8 cellular contexts compared by ENCODE assay signal in genomic region chr4:48779095-48779997, GRCh38. TPM values are rescaled to one million over a fixed set of nuclear protein-coding genes. Genes with fewer than 3 reads are reported as not detected.
A peak's percentile ranks its signal among the peaks of the same experiment; 100 is the strongest.
DNase-seq lines count a peak whose midpoint lies in the region; ATAC-seq and TF ChIP-seq lines count a peak whose summit lies in the region.

No MANE protein-coding gene starts in this region.

- TF ChIP-seq CTCF in HFFc6 (IDR thresholded peaks at IDR 0.05) (peak; percentile 38; the same call in 1 of the 2 replicates), right lobe of liver (IDR thresholded peaks at IDR 0.05) (peak in 1 of 4 donors; percentile 17)

- ATAC-seq in right lobe of liver, result peak; percentile 18 to 57 (median 42)

- no peaks in the 10 kb centered on the region; the same call in 1 of the 2 replicates for H3K27me3 Mint-ChIP-seq in HFFc6 (ENCODE audit: insufficient read depth)
- H3K27me3 Mint-ChIP-seq in dendritic cell treated with granulocyte-macrophage colony-stimulating factor and Interleukin-4, amounts not matched to agents 40 ng/mL and 50 ng/mL, for 4 days, result no peaks in the 10 kb centered on the region

- no peaks in the 10 kb centered on the region for H3K27me3 ChIP-seq in right lobe of liver

- H3K36me3 Mint-ChIP-seq in HFFc6 (ENCODE audit: low read depth), result no peaks in the 10 kb centered on the region
- peaks cover 15% of the 10 kb centered on the region for H3K36me3 Mint-ChIP-seq in dendritic cell treated with granulocyte-macrophage colony-stimulating factor and Interleukin-4, amounts not matched to agents 40 ng/mL and 50 ng/mL, for 4 days (ENCODE audit: low read depth)

- H3K36me3 ChIP-seq in right lobe of liver, result no peaks in the 10 kb centered on the region

- TF ChIP-seq POLR2A in right lobe of liver (IDR thresholded peaks at IDR 0.05), result peak; percentile 15

- H3K27ac Mint-ChIP-seq in HFFc6, result peak overlapping the region; percentile 97
- H3K27ac Mint-ChIP-seq in dendritic cell treated with granulocyte-macrophage colony-stimulating factor and Interleukin-4, amounts not matched to agents 40 ng/mL and 50 ng/mL, for 4 days, result peak overlapping the region; percentile 96

- DNase-seq in NCI-H345 treated with DMSO at 0.1 percent for 48 hours (lab: John Stamatoyannopoulos, UW; ENCODE audit: unreplicated experiment) (peak; percentile 14), NCI-H345 (lab: John Stamatoyannopoulos, UW) (no peak), HFFc6 (peak; percentile 42), NCI-H1092 (lab: John Stamatoyannopoulos, UW) (peak; percentile 46), right lobe of liver (peak; percentile 70 to 80 (median 75))
- DNase-seq in activated CD4-positive, alpha-beta T cell treated with anti-CD3 and anti-CD28 coated beads, Interleukin-2, amount 50 U/mL, for 1 hour, result peak; percentile 75
- DNase-seq in stimulated activated CD4-positive, alpha-beta T cell treated with anti-CD3 and anti-CD28 coated beads, Interleukin-4, amount 100 ng/mL, for 24 hours, result peak; percentile 61

- no peaks in the 10 kb centered on the region for H3K9me3 ChIP-seq in right lobe of liver

- peak overlapping the region; percentile 86 to 96 (median 94) for H3K27ac ChIP-seq in right lobe of liver

- H3K4me3 ChIP-seq in right lobe of liver, result peak overlapping the region; percentile 79 to 93 (median 87)

- peaks cover 0 to 22% (median 12%) of the 10 kb centered on the region in 4 donors for H3K4me1 ChIP-seq in right lobe of liver

- WGBS in right lobe of liver (ENCODE audit: insufficient coverage, low coverage, low lambda C conversion rate, missing lambda C conversion rate), result 0% methylated on average over 9 of the region's 108 CpGs

- peak overlapping the region; percentile 95 for H3K4me3 Mint-ChIP-seq in HFFc6
- H3K4me3 Mint-ChIP-seq in dendritic cell treated with granulocyte-macrophage colony-stimulating factor and Interleukin-4, amounts not matched to agents 40 ng/mL and 50 ng/mL, for 4 days, result peak overlapping the region; percentile 98

- intact Hi-C loops in dendritic cell treated with granulocyte-macrophage colony-stimulating factor and Interleukin-4, amounts not matched to agents 40 ng/mL and 50 ng/mL, for 4 days (cut with micrococcal nuclease), result loop anchor here (10.0 kb wide), 2 partner anchors 95 to 195 kb away; no protein-coding TSS in a partner anchor
- intact Hi-C loops in right lobe of liver (cut with DNase I), result no loop called here

- no peaks in the 10 kb centered on the region for H3K9me3 Mint-ChIP-seq in HFFc6
- no peaks in the 10 kb centered on the region for H3K9me3 Mint-ChIP-seq in dendritic cell treated with granulocyte-macrophage colony-stimulating factor and Interleukin-4, amounts not matched to agents 40 ng/mL and 50 ng/mL, for 4 days

- H3K4me1 Mint-ChIP-seq in HFFc6 (ENCODE audit: low read depth), result peaks cover 51% of the 10 kb centered on the region
- H3K4me1 Mint-ChIP-seq in dendritic cell treated with granulocyte-macrophage colony-stimulating factor and Interleukin-4, amounts not matched to agents 40 ng/mL and 50 ng/mL, for 4 days (ENCODE audit: low read depth), result peaks cover 28% of the 10 kb centered on the region

RNA-seq across cellular contexts. Expression of gene FRYL, which starts 0.7 kb away (rescaled TPM):
- total RNA-seq in HFFc6 (2021; fragmentation: NEBNext Ultra II Directional; extraction: Animal tissue kit (Norgen Biotek cat#: 25700)), result 10 to 100 TPM; 29.0 to 32.8 (median 30.4) TPM
- 10 to 100 TPM; 15.9 to 27.2 (median 23.3) TPM for total RNA-seq in right lobe of liver

RNA-seq across cellular contexts. Expression of gene OCIAD1, which starts 51.5 kb away (rescaled TPM):
- 100 to 1,000 TPM; 125 to 153 (median 136) TPM for total RNA-seq in HFFc6 (2021; fragmentation: NEBNext Ultra II Directional; extraction: Animal tissue kit (Norgen Biotek cat#: 25700))
- total RNA-seq in right lobe of liver, result 100 to 1,000 TPM in 5 of 6 experiments, 10 to 100 TPM in 1; 94.8 to 120 (median 108) TPM
